In the genomic region with DNA sequence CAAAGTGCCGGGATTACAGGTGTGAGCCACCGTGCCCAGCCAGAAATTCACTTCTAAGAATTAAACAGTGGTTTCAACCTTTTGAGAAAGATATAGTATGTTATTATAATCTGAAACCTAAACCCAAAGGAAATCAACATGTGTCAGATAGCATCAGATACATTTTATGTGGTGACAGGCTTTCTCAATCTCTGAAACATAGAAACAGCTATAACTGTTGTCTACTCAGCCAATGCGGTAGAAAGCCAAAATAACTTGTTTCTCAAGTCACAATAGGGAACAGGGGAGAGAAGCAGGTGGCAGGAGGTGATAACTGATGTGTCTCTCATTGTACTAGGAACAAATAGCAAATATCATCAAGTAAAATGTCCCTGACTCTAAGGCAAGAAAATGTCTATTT, we compare ENCODE assay signal across 21 cellular contexts.
"Had no signal": no experiment of that assay in that cellular context is flagged by ENCODE, and none has a peak within 500 bp of the region (broad histone marks: within the 10 kb centered on the region; RNA-seq: fewer than 3 reads in every experiment).

No MANE protein-coding gene starts in this region.

- H3K27ac Mint-ChIP-seq: activated B cell treated with CpG ODN at 0.5 μM for 24 hours; activated naive CD4-positive, alpha-beta T cell treated with anti-CD3 and anti-CD28 coated beads for 36 hours had no signal

- H3K9me3 ChIP-seq: body of pancreas, upper lobe of left lung had no signal

- H3K4me3 Mint-ChIP-seq: activated B cell treated with CpG ODN at 0.5 μM for 24 hours; activated naive CD4-positive, alpha-beta T cell treated with anti-CD3 and anti-CD28 coated beads for 36 hours had no signal

- DNase-seq: activated B cell treated with CpG ODN at 0.5 μM for 24 hours; activated CD4-positive, alpha-beta T cell treated with anti-CD3 and anti-CD28 coated beads for 4 hours; activated naive CD4-positive, alpha-beta T cell treated with anti-CD3 and anti-CD28 coated beads for 36 hours; activated T-cell treated with anti-CD3 and anti-CD28 coated beads, Interleukin-2, amount 50 U/mL, for 1 hour; anterior cingulate cortex; body of pancreas; effector CD4-positive, alpha-beta T cell; foreskin fibroblast; left ventricle myocardium superior; mammary epithelial cell; midbrain; nucleus accumbens; right cardiac atrium; stimulated activated CD4-positive, alpha-beta T cell treated with anti-CD3 and anti-CD28 coated beads, Interleukin-4, amount 100 ng/mL, for 24 hours; stimulated activated naive CD8-positive, alpha-beta T cell treated with anti-CD3 and anti-CD28 coated beads, Interleukin-15, Interleukin-2, amounts not matched to agents 100 U/mL and 50 U/mL, for 24 hours; T-helper 1 cell; T1000; upper lobe of left lung had no signal

- H3K27me3 Mint-ChIP-seq: activated B cell treated with CpG ODN at 0.5 μM for 24 hours had no signal

- H3K4me1 Mint-ChIP-seq: activated B cell treated with CpG ODN at 0.5 μM for 24 hours had no signal

- H3K27ac ChIP-seq: body of pancreas, cardiac muscle cell, hepatocyte, parathyroid adenoma, upper lobe of left lung had no signal

- ATAC-seq: body of pancreas; left ventricle myocardium superior; right cardiac atrium; stimulated activated naive CD8-positive, alpha-beta T cell treated with anti-CD3 and anti-CD28 coated beads, Interleukin-15, Interleukin-2, amounts not matched to agents 100 U/mL and 50 U/mL, for 24 hours had no signal
